10 cellular contexts compared by ENCODE assay signal in the genomic region with DNA sequence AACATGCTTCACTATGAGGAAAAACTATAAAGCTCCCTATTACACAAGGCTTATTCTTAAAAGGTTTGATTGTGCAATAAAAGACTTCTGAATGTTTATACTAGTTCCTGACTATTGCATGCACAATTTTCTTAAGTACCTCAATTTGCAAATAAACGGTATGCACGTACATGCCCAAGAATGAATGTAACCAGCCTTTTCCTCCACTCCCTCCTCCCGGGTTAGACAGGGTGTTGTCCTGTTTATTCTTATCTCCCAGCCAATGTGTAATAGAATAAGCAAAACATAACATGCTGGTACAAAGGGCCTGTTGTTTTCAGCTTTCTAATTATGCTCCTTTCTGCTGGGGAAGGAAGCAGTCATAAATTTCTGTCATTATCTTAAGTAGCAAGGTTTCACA.
DNase-seq lines count a peak whose midpoint lies in the region; ATAC-seq, FAIRE-seq and TF ChIP-seq lines count a peak whose summit lies in the region.
"Had no signal": no experiment of that assay in that cellular context is flagged by ENCODE, and none has a peak within 500 bp of the region (broad histone marks: within the 10 kb centered on the region; RNA-seq: fewer than 3 reads in every experiment).

No MANE protein-coding gene starts in this region.

- no peaks in the 10 kb centered on the region for H3K9me3 Mint-ChIP-seq in Calu3 (ENCODE audit: low read depth, unreplicated experiment)

- no peaks in the 10 kb centered on the region for H3K36me3 ChIP-seq in pancreas

- peaks cover 29% of the 10 kb centered on the region for H3K36me3 Mint-ChIP-seq in Calu3 (ENCODE audit: insufficient read depth, unreplicated experiment)

- H3K27me3 Mint-ChIP-seq in Calu3 (ENCODE audit: unreplicated experiment) = no peaks in the 10 kb centered on the region

- no peak for TF ChIP-seq CTCF in Calu3 (IDR thresholded peaks at IDR 0.05; ENCODE audit: unreplicated experiment)
- TF ChIP-seq CTCF in pancreas (IDR thresholded peaks at IDR 0.05) = no peak

- peak overlapping the region; percentile 39 for H3K4me3 Mint-ChIP-seq in Calu3 (ENCODE audit: low read depth, unreplicated experiment)

- no peaks in the 10 kb centered on the region for H3K27me3 ChIP-seq in pancreas

- no peak for FAIRE-seq in pancreas (lab: Jason Lieb, UNC)

- peaks cover 0 to 14% (median 12%) of the 10 kb centered on the region in 3 donors for H3K4me1 ChIP-seq in pancreas

- WGBS in pancreas, 2 donors = 52 to 63% methylated on average over 3 of the region's 3 CpGs

- CTCF ChIA-PET in Calu3 (lab: Charles Lee) = interaction anchor here (0.6 to 2.2 kb wide), 9 partner anchors 13 to 243 kb away, joined by 3 to 9 read pairs (median 4); no protein-coding TSS in a partner anchor

- DNase-seq in Calu3 (peak; percentile 75), NCI-H2196 (lab: John Stamatoyannopoulos, UW; ENCODE audit: unreplicated experiment) (peak; percentile 60), epithelial cell of prostate (ENCODE audit: low read depth, low spot score) (peak; percentile 99), pancreas (no peak), midbrain (lab: John Stamatoyannopoulos, UW) (no peak)
- DNase-seq in stimulated activated CD8-positive, alpha-beta memory T cell treated with anti-CD3 and anti-CD28 coated beads, Interleukin-4, amount 100 ng/mL, for 48 hours = no peak
- DNase-seq: T-helper 2 cell had no signal

- intact Hi-C loops in Calu3 (cut with micrococcal nuclease; ENCODE audit: unreplicated experiment) (loop anchor here (2.0 to 5.0 kb wide), 2 partner anchors 62 to 107 kb away; no protein-coding TSS in a partner anchor), pancreas (cut with DNase I) (no loop called here)

- H3K4me3 ChIP-seq in pancreas = no peak overlapping the region

- peaks cover 57% of the 10 kb centered on the region for H3K4me1 Mint-ChIP-seq in Calu3 (ENCODE audit: low read depth, unreplicated experiment)

- no TSS peak for BruUV-seq in Calu3 (replicated peaks; lab: Mats Ljungman, UMichigan)

- ATAC-seq in pancreas = peak; percentile 43 to 74 (median 66)
- no peak for ATAC-seq in GM19452 (IDR thresholded peaks at IDR 0.05; ENCODE audit: unreplicated experiment)
- no peak for ATAC-seq in HG03378 (IDR thresholded peaks at IDR 0.05; ENCODE audit: unreplicated experiment)
- ATAC-seq: left lobe of liver had no signal

- H3K27ac ChIP-seq in epithelial cell of prostate = peak overlapping the region; percentile 90
- H3K27ac ChIP-seq in pancreas = peak overlapping the region in 3 of 4 donors; percentile 13 to 53 (median 39)

- H3K27ac Mint-ChIP-seq in Calu3 (ENCODE audit: unreplicated experiment) = peak overlapping the region; percentile 99

- H3K9me3 ChIP-seq in pancreas = no peaks in the 10 kb centered on the region

Comparison
In these comparisons a context has a peak if more than half of its experiments do, and no peak if none do; other contexts are left out.
1. DNase-seq: peak in Calu3 (single experiment), NCI-H2196 (single experiment) and epithelial cell of prostate (single experiment); none in pancreas (0 of 6), midbrain (single experiment) and stimulated activated CD8-positive, alpha-beta memory T cell treated with anti-CD3 and anti-CD28 coated beads, Interleukin-4, amount 100 ng/mL, for 48 hours (single experiment).
2. ATAC-seq: peak in pancreas (4 of 4); none in GM19452 (single experiment) and HG03378 (single experiment).